8 cellular contexts compared by ENCODE assay signal in genomic region chr16:53926209-53926608, GRCh38.
"Had no signal": no experiment of that assay in that cellular context is flagged by ENCODE, and none has a peak within 500 bp of the region (broad histone marks: within the 10 kb centered on the region; RNA-seq: fewer than 3 reads in every experiment).

No MANE protein-coding gene starts in this region.

- H3K4me1 ChIP-seq: HAP-1 had no signal

- H3K27ac Mint-ChIP-seq: HFFc6 had no signal

- H3K9ac ChIP-seq: GM23248 had no signal

- H2AFZ ChIP-seq: GM23248 had no signal

- H3K9me3 Mint-ChIP-seq: HFFc6 had no signal

- H3K4me3 Mint-ChIP-seq: HFFc6 had no signal

- ATAC-seq: HCT116 had no signal

- H3K4me3 ChIP-seq: GM23248, HAP-1 had no signal

- H3K36me3 ChIP-seq: HAP-1 had no signal

- H3K27ac ChIP-seq: GM23248, HL-60 had no signal

- DNase-seq: GM23248, GOT3, H7, HFFc6, IMR-90 had no signal

- H3K9me3 ChIP-seq: HAP-1 had no signal
